10 cellular contexts compared by ENCODE assay signal in the genomic region with DNA sequence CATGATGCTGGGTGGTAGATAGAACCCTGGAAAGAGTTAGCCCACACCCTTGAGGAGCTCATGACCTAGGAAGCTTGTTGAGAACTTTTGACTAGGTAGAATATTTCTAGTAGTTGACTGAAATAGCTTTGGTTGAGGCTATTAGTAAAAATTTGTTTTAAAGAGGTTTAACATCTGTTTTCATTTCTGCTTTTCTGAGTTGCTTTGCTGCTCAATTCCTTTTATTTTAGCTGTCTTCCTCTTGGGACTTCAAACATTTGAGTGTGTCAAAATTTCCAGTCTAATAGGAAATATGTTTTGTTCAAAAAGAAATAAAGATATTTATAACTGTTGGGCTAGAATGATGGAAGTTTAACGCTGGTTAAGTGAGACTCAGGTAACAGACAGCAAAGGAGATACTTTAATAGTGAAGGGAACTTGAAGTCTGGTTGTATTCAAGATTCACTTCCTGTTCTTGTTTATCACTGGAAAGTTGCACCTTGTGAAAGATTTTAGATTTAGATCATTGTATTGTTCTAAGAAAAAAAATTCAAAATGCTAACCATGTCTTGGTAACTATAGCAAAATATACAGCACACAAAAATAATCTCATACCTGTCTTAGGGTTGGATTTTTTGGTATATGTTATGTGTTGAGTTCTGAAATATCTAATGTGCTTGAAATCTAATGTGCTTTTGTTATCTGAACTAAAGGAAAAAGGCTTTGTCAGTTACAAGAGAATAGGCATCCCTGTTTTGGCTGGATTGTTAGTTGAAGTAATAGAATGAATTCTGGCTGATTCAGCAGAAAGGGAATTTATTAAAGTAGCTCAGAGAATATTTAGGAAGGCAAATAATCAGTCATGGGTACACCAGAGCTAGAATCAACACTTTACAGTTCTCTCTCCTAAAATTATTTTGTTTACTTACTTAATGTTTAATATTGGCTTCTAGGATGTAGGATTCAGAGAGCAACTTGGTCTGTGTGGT. TPM values are rescaled to one million over a fixed set of nuclear protein-coding genes. Genes with fewer than 3 reads are reported as not detected.
DNase-seq lines count a peak whose midpoint lies in the region; ATAC-seq and FAIRE-seq lines count a peak whose summit lies in the region.
"Had no signal": no experiment of that assay in that cellular context is flagged by ENCODE, and none has a peak within 500 bp of the region (broad histone marks: within the 10 kb centered on the region; RNA-seq: fewer than 3 reads in every experiment).

No MANE protein-coding gene starts in this region.

- CTCF ChIA-PET in activated CD4-positive, alpha-beta T cell treated with anti-CD3 and anti-CD28 coated beads for 36 hours (lab: Charles Lee) = interaction anchor here (0.6 to 1.9 kb wide), 13 partner anchors 9 to 155 kb away, joined by 3 to 6 read pairs (median 4); no protein-coding TSS in a partner anchor

- H3K27me3 Mint-ChIP-seq in activated CD4-positive, alpha-beta T cell treated with anti-CD3 and anti-CD28 coated beads for 36 hours = no peaks in the 10 kb centered on the region
- no peaks in the 10 kb centered on the region for H3K27me3 Mint-ChIP-seq in activated T-helper 17 cell treated with anti-CD3 and anti-CD28 coated beads, Interleukin-2, amount 50 U/mL, for 72 hours

- H3K14ac ChIP-seq in trophoblast cell (ENCODE audit: low read length) = no peak overlapping the region

- no peak overlapping the region for H3K4me3 Mint-ChIP-seq in activated CD4-positive, alpha-beta T cell treated with anti-CD3 and anti-CD28 coated beads for 36 hours
- H3K4me3 Mint-ChIP-seq in activated T-helper 17 cell treated with anti-CD3 and anti-CD28 coated beads, Interleukin-2, amount 50 U/mL, for 72 hours = peak overlapping the region; percentile 45

- H3K4ac ChIP-seq in trophoblast cell (ENCODE audit: low read depth, low read length) = no peak overlapping the region

- H3K18ac ChIP-seq in trophoblast cell (ENCODE audit: low read length) = no peak overlapping the region

- no peak overlapping the region for H3K4me3 ChIP-seq in small intestine (ENCODE audit: low read depth in 1 of 2, low read length in 2 of 2)
- no peak overlapping the region for H3K4me3 ChIP-seq in trophoblast cell (ENCODE audit: low read depth, low read length)

- H3K9me3 ChIP-seq in small intestine (ENCODE audit: control insufficient read depth, low read depth) (no peaks in the 10 kb centered on the region), trophoblast cell (ENCODE audit: insufficient read depth, low read depth, low read length) (no peaks in the 10 kb centered on the region)

- H2BK5ac ChIP-seq in trophoblast cell (ENCODE audit: low read depth, low read length, poor library complexity) = no peak overlapping the region

- H2BK120ac ChIP-seq in trophoblast cell (ENCODE audit: insufficient read depth, low read length, poor library complexity) = no peak overlapping the region

- H3K23ac ChIP-seq in trophoblast cell (ENCODE audit: low read length) = no peak overlapping the region

- no peak for FAIRE-seq in small intestine (lab: Jason Lieb, UNC)

- H3K4me1 Mint-ChIP-seq in activated CD4-positive, alpha-beta T cell treated with anti-CD3 and anti-CD28 coated beads for 36 hours = peaks cover 92% of the 10 kb centered on the region
- peaks cover 74% of the 10 kb centered on the region for H3K4me1 Mint-ChIP-seq in activated T-helper 17 cell treated with anti-CD3 and anti-CD28 coated beads, Interleukin-2, amount 50 U/mL, for 72 hours

- no peak overlapping the region for H4K91ac ChIP-seq in trophoblast cell (ENCODE audit: low read depth, low read length)

- H3K4me1 ChIP-seq in small intestine (ENCODE audit: control insufficient read depth in 2 of 2, insufficient read depth in 1 of 2, low read depth in 1 of 2, low read length in 1 of 2) (peaks cover 0 to 17% of the 10 kb centered on the region in 2 donors), trophoblast cell (ENCODE audit: control insufficient read depth in 1 of 2, insufficient read depth in 2 of 2, low read length in 2 of 2) (no peaks in the 10 kb centered on the region)

- no peak for ATAC-seq in activated CD4-positive, alpha-beta T cell treated with anti-CD3 and anti-CD28 coated beads for 36 hours
- peak; percentile 57 for ATAC-seq in HG02943 (IDR thresholded peaks at IDR 0.05; ENCODE audit: low read depth, unreplicated experiment)
- ATAC-seq in activated T-helper 17 cell treated with anti-CD3 and anti-CD28 coated beads, Interleukin-2, amount 50 U/mL, for 72 hours (replicated peaks) = no peak

- H3K79me1 ChIP-seq in trophoblast cell (ENCODE audit: low read length) = no peaks in the 10 kb centered on the region

- H2BK12ac ChIP-seq in trophoblast cell (ENCODE audit: low read length) = no peak overlapping the region

- no peaks in the 10 kb centered on the region for H3K9me3 Mint-ChIP-seq in activated CD4-positive, alpha-beta T cell treated with anti-CD3 and anti-CD28 coated beads for 36 hours (ENCODE audit: low read depth)
- no peaks in the 10 kb centered on the region for H3K9me3 Mint-ChIP-seq in activated T-helper 17 cell treated with anti-CD3 and anti-CD28 coated beads, Interleukin-2, amount 50 U/mL, for 72 hours

- H2AFZ ChIP-seq in trophoblast cell (ENCODE audit: insufficient read depth, low read length, poor library complexity) = no peak overlapping the region

- intact Hi-C loops in activated CD4-positive, alpha-beta T cell treated with anti-CD3 and anti-CD28 coated beads for 36 hours (cut with DNase I, micrococcal nuclease) = no loop called here

- peaks cover 39% of the 10 kb centered on the region for H3K36me3 Mint-ChIP-seq in activated CD4-positive, alpha-beta T cell treated with anti-CD3 and anti-CD28 coated beads for 36 hours (ENCODE audit: low read depth)
- H3K36me3 Mint-ChIP-seq in activated T-helper 17 cell treated with anti-CD3 and anti-CD28 coated beads, Interleukin-2, amount 50 U/mL, for 72 hours (ENCODE audit: low read depth) = peaks cover 30% of the 10 kb centered on the region

- peaks cover 0 to 5% of the 10 kb centered on the region in 2 donors for H3K36me3 ChIP-seq in small intestine (ENCODE audit: control insufficient read depth in 2 of 2, insufficient read depth in 2 of 2, low read length in 2 of 2)
- H3K36me3 ChIP-seq in trophoblast cell (ENCODE audit: control insufficient read depth in 1 of 2, insufficient read depth in 2 of 2, low read length in 2 of 2) = peaks cover 0 to 2% of the 10 kb centered on the region in 2 experiments

- no peak overlapping the region for H4K12ac ChIP-seq in trophoblast cell (ENCODE audit: low read depth, low read length)

- H2AK5ac ChIP-seq in trophoblast cell (ENCODE audit: low read length) = no peak overlapping the region

- no peak overlapping the region for H3K9ac ChIP-seq in trophoblast cell (ENCODE audit: low read length)

- POLR2A ChIA-PET in activated CD4-positive, alpha-beta T cell treated with anti-CD3 and anti-CD28 coated beads for 36 hours (lab: Charles Lee) = interaction anchor here (0.7 to 0.9 kb wide), 2 partner anchors 32 to 37 kb away, joined by 3 to 5 read pairs; no protein-coding TSS in a partner anchor

- H3K27ac Mint-ChIP-seq in activated CD4-positive, alpha-beta T cell treated with anti-CD3 and anti-CD28 coated beads for 36 hours = peak overlapping the region; percentile 69
- peak overlapping the region; percentile 16 for H3K27ac Mint-ChIP-seq in activated T-helper 17 cell treated with anti-CD3 and anti-CD28 coated beads, Interleukin-2, amount 50 U/mL, for 72 hours

- no peaks in the 10 kb centered on the region for H3K27me3 ChIP-seq in small intestine (ENCODE audit: control insufficient read depth in 2 of 2, insufficient read depth in 2 of 2, low read length in 2 of 2)
- H3K27me3 ChIP-seq in trophoblast cell (ENCODE audit: insufficient read depth, low read length) = no peaks in the 10 kb centered on the region

- H3K27ac ChIP-seq in small intestine (ENCODE audit: low read depth in 1 of 2, low read length in 1 of 2) (peak overlapping the region; percentile 41 to 86), trophoblast cell (ENCODE audit: low read depth, low read length) (no peak overlapping the region)

- H3K4me2 ChIP-seq in trophoblast cell (ENCODE audit: low read length) = no peak overlapping the region

- H4K8ac ChIP-seq in trophoblast cell (ENCODE audit: low read depth, low read length) = no peak overlapping the region

- 59 to 94% (median 67%) methylated on average over 1 of the region's 1 CpG for WGBS in small intestine, 3 donors
- WGBS in trophoblast cell (ENCODE audit: extremely low coverage, insufficient coverage, insufficient read length) = no CpG with 5 or more reads among the region's 1 CpG

- no peaks in the 10 kb centered on the region for H3K79me2 ChIP-seq in trophoblast cell (ENCODE audit: control insufficient read depth, insufficient read depth, low read length, poor library complexity)

- DNase-seq in activated CD4-positive, alpha-beta T cell treated with anti-CD3 and anti-CD28 coated beads for 36 hours = no peak
- DNase-seq in activated CD4-positive, alpha-beta T cell treated with anti-CD3 and anti-CD28 coated beads, Interleukin-2, amount 50 U/mL, for 1 hour = no peak
- DNase-seq in small intestine (no peak), NCI-H524 treated with DMSO at 0.1 percent for 48 hours (lab: John Stamatoyannopoulos, UW) (no peak), globus pallidus (ENCODE audit: low spot score) (no peak), trophoblast cell (no peak)

RNA-seq across cellular contexts. Expression of a gene that starts 24.4 kb away (rescaled TPM):
- total RNA-seq in activated CD4-positive, alpha-beta T cell treated with anti-CD3 and anti-CD28 coated beads for 36 hours = 1 to 10 TPM; 6.0 to 9.5 TPM
- total RNA-seq in activated T-helper 17 cell treated with anti-CD3 and anti-CD28 coated beads, Interleukin-2, amount 50 U/mL, for 72 hours = 10 to 100 TPM in 1 of 2 donors, 1 to 10 TPM in 1; 8.7 to 10.1 TPM
- polyA plus RNA-seq in small intestine = under 1 TPM in 2 of 3 donors, not detected in 1; 0.54 to 0.66 TPM
- polyA plus RNA-seq in trophoblast cell (2013) = not detected in 2 replicates
- polyA plus RNA-seq: AG04450 had no signal

RNA-seq across cellular contexts. Expression of a gene that starts 24.7 kb away (rescaled TPM):
- total RNA-seq in activated CD4-positive, alpha-beta T cell treated with anti-CD3 and anti-CD28 coated beads for 36 hours = 10 to 100 TPM; 50.3 to 51.9 TPM
- total RNA-seq in activated T-helper 17 cell treated with anti-CD3 and anti-CD28 coated beads, Interleukin-2, amount 50 U/mL, for 72 hours = 10 to 100 TPM; 92.4 to 95.1 TPM
- polyA plus RNA-seq in small intestine = 1 to 10 TPM in 2 of 3 donors, not detected in 1; 2.4 to 5.5 TPM
- 0.16 and 0.19 TPM in 2 replicates for polyA plus RNA-seq in trophoblast cell (2013)
- total RNA-seq: SK-MEL-5 had no signal
